ENCODE assay signal across 1 cellular context in the genomic region with DNA sequence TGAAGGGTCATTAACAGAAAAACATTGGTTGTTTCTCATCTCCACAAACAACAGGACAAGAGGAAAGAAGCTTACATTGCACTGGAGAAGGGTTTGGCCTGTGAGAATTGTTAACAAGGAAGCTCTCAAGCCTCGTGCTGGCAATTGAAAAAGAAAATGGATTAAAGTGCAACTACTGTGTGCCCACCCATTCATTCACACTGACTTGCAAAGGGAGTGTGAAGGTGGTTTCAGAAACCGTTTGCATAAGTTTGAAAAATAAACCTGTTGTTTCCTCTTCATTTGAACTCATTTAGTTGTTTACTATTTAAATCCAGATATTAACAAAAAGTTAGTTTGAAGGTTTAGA.
TF ChIP-seq lines count a peak whose summit lies in the region.

No MANE protein-coding gene starts in this region.

TF ChIP-seq in IMR-90, 13 proteins besides CTCF, POLR2A, EP300 and RAD21 (continued from another document):
- TF ChIP-seq NFE2L2 (IDR thresholded peaks at IDR 0.05; ENCODE audit: low read depth, low read length) = no peak
- no peak for TF ChIP-seq FOS (IDR thresholded peaks at IDR 0.05; ENCODE audit: low read depth, low read length)
- TF ChIP-seq MAFK (IDR thresholded peaks at IDR 0.05; ENCODE audit: low read depth, low read length) = no peak
- TF ChIP-seq BHLHE40 (IDR thresholded peaks at IDR 0.05; ENCODE audit: low read depth, low read length) = no peak
- TF ChIP-seq, protein P1, sequence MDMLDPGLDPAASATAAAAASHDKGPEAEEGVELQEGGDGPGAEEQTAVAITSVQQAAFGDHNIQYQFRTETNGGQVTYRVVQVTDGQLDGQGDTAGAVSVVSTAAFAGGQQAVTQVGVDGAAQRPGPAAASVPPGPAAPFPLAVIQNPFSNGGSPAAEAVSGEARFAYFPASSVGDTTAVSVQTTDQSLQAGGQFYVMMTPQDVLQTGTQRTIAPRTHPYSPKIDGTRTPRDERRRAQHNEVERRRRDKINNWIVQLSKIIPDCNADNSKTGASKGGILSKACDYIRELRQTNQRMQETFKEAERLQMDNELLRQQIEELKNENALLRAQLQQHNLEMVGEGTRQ (IDR thresholded peaks at IDR 0.05; ENCODE audit: low read depth, low read length) = no peak
- no peak for TF ChIP-seq MXI1 (IDR thresholded peaks at IDR 0.05; ENCODE audit: borderline replicate concordance, low read depth, low read length)
- no peak for TF ChIP-seq SMC3 (IDR thresholded peaks at IDR 0.05; ENCODE audit: low read depth, low read length)
